Comparison of ENCODE assay signal across 16 cellular contexts in the genomic region with DNA sequence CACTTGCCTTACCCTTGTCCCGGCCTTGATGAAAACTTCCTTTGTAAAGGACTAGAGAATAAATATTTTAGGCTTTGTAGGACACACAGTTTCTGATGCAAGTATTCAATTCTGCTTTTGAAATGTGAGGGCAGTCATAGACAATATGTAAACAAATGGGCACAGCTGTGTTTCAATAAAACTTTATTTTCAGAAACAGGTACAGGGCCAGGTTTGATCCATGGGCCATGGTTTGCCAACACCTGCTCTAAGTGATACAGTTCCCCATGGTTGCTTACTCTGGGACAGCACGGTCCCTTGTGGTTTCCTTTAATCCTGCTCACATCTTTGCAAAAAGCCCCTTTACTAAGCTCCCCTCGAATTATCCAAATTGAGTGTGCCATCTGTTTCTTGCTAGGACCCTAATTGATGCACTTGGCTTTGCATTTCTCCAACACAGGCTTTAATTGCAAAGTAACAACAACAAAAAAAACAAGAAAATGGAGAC. TPM values are rescaled to one million over a fixed set of nuclear protein-coding genes. Genes with fewer than 3 reads are reported as not detected.
DNase-seq lines count a peak whose midpoint lies in the region; ATAC-seq and TF ChIP-seq lines count a peak whose summit lies in the region.
"Had no signal": no experiment of that assay in that cellular context is flagged by ENCODE, and none has a peak within 500 bp of the region (broad histone marks: within the 10 kb centered on the region; RNA-seq: fewer than 3 reads in every experiment).

No MANE protein-coding gene starts in this region.

- no peak overlapping the region for H3K27ac Mint-ChIP-seq in activated CD8-positive, alpha-beta T cell treated with anti-CD3 and anti-CD28 coated beads, Interleukin-2, amount 10 ng/mL, durations not matched to agents 7 days and 5 days
- no peak overlapping the region for H3K27ac Mint-ChIP-seq in Calu3 (ENCODE audit: unreplicated experiment)
- H3K27ac Mint-ChIP-seq: CD4-positive, CD25-positive, alpha-beta regulatory T cell; HFFc6 had no signal

- no peaks in the 10 kb centered on the region for H3K36me3 Mint-ChIP-seq in activated CD8-positive, alpha-beta T cell treated with anti-CD3 and anti-CD28 coated beads, Interleukin-2, amount 10 ng/mL, durations not matched to agents 7 days and 5 days (ENCODE audit: low read depth)
- no peaks in the 10 kb centered on the region for H3K36me3 Mint-ChIP-seq in Calu3 (ENCODE audit: insufficient read depth, unreplicated experiment)
- H3K36me3 Mint-ChIP-seq: CD4-positive, CD25-positive, alpha-beta regulatory T cell had no signal

- TF ChIP-seq CTCF in Calu3 (IDR thresholded peaks at IDR 0.05; ENCODE audit: unreplicated experiment), result no peak

- no peak for ATAC-seq in activated CD8-positive, alpha-beta T cell treated with anti-CD3 and anti-CD28 coated beads, Interleukin-2, amount 10 ng/mL, durations not matched to agents 7 days and 5 days
- ATAC-seq in GM21515 (IDR thresholded peaks at IDR 0.05; ENCODE audit: unreplicated experiment), result no peak
- ATAC-seq in GM21723 (IDR thresholded peaks at IDR 0.05; ENCODE audit: unreplicated experiment), result no peak
- ATAC-seq: GM12878, K562 had no signal

- BruUV-seq in Calu3 (replicated peaks; lab: Mats Ljungman, UMichigan), result no TSS peak

- H3K9me3 Mint-ChIP-seq in activated CD8-positive, alpha-beta T cell treated with anti-CD3 and anti-CD28 coated beads, Interleukin-2, amount 10 ng/mL, durations not matched to agents 7 days and 5 days (ENCODE audit: insufficient read depth), result no peaks in the 10 kb centered on the region
- H3K9me3 Mint-ChIP-seq in Calu3 (ENCODE audit: low read depth, unreplicated experiment), result no peaks in the 10 kb centered on the region

- POLR2A ChIA-PET in activated CD8-positive, alpha-beta T cell treated with anti-CD3 and anti-CD28 coated beads, Interleukin-2, amount 10 ng/mL, durations not matched to agents 7 days and 5 days (lab: Charles Lee), result no interaction called here

- intact Hi-C loops in Calu3 (cut with micrococcal nuclease; ENCODE audit: unreplicated experiment), result no loop called here

- CTCF ChIA-PET in activated CD8-positive, alpha-beta T cell treated with anti-CD3 and anti-CD28 coated beads, Interleukin-2, amount 10 ng/mL, durations not matched to agents 7 days and 5 days (lab: Charles Lee), result no interaction called here
- CTCF ChIA-PET in Calu3 (lab: Charles Lee), result no interaction called here

- no peak overlapping the region for H3K4me3 Mint-ChIP-seq in activated CD8-positive, alpha-beta T cell treated with anti-CD3 and anti-CD28 coated beads, Interleukin-2, amount 10 ng/mL, durations not matched to agents 7 days and 5 days
- no peak overlapping the region for H3K4me3 Mint-ChIP-seq in Calu3 (ENCODE audit: low read depth, unreplicated experiment)
- H3K4me3 Mint-ChIP-seq: CD4-positive, CD25-positive, alpha-beta regulatory T cell; HFFc6 had no signal

- peak; percentile 75 for DNase-seq in D341Med (ENCODE audit: low spot score)
- DNase-seq in DMS 273 treated with DMSO at 0.1 percent for 48 hours (lab: John Stamatoyannopoulos, UW), result peak; percentile 11
- DNase-seq in NCI-H2171 treated with DMSO at 0.1 percent for 48 hours (lab: John Stamatoyannopoulos, UW), result peak; percentile 92
- peak; percentile 90 for DNase-seq in NCI-H82 treated with DMSO at 0.1 percent for 48 hours (lab: John Stamatoyannopoulos, UW; ENCODE audit: unreplicated experiment)
- no peak for DNase-seq in activated CD8-positive, alpha-beta T cell treated with anti-CD3 and anti-CD28 coated beads, Interleukin-2, amount 10 ng/mL, durations not matched to agents 7 days and 5 days
- no peak for DNase-seq in Calu3
- DNase-seq: ACHN; CD4-positive, CD25-positive, alpha-beta regulatory T cell; DMS53; HCEC 1CT; HFFc6 had no signal

- no peaks in the 10 kb centered on the region for H3K27me3 Mint-ChIP-seq in activated CD8-positive, alpha-beta T cell treated with anti-CD3 and anti-CD28 coated beads, Interleukin-2, amount 10 ng/mL, durations not matched to agents 7 days and 5 days (ENCODE audit: low read depth)
- H3K27me3 Mint-ChIP-seq in Calu3 (ENCODE audit: unreplicated experiment), result no peaks in the 10 kb centered on the region

- H3K4me1 Mint-ChIP-seq in activated CD8-positive, alpha-beta T cell treated with anti-CD3 and anti-CD28 coated beads, Interleukin-2, amount 10 ng/mL, durations not matched to agents 7 days and 5 days (ENCODE audit: low read depth), result no peaks in the 10 kb centered on the region
- H3K4me1 Mint-ChIP-seq in Calu3 (ENCODE audit: low read depth, unreplicated experiment), result peaks cover 16% of the 10 kb centered on the region
- H3K4me1 Mint-ChIP-seq: CD4-positive, CD25-positive, alpha-beta regulatory T cell had no signal

RNA-seq across cellular contexts. Expression of a gene that starts 37.5 kb away (rescaled TPM):
- total RNA-seq in activated CD8-positive, alpha-beta T cell treated with anti-CD3 and anti-CD28 coated beads, Interleukin-2, amount 10 ng/mL, durations not matched to agents 7 days and 5 days, result not detected
- total RNA-seq in Calu3 (2022), result 27.4 and 29.4 TPM in 2 replicates
- total RNA-seq: A172; CD4-positive, CD25-positive, alpha-beta regulatory T cell; GM12878; HFFc6; K562 had no signal

Comparison
In these comparisons a context has a peak if more than half of its experiments do, and no peak if none do; other contexts are left out.
1. DNase-seq: peak in D341Med (single experiment), DMS 273 treated with DMSO at 0.1 percent for 48 hours (single experiment), NCI-H2171 treated with DMSO at 0.1 percent for 48 hours (single experiment) and NCI-H82 treated with DMSO at 0.1 percent for 48 hours (single experiment); none in activated CD8-positive, alpha-beta T cell treated with anti-CD3 and anti-CD28 coated beads, Interleukin-2, amount 10 ng/mL, durations not matched to agents 7 days and 5 days (single experiment) and Calu3 (single experiment).
2. RNA of a gene that starts 37.5 kb away (total RNA-seq): 27.4 to 29.4 TPM in Calu3; not detected in activated CD8-positive, alpha-beta T cell treated with anti-CD3 and anti-CD28 coated beads, Interleukin-2, amount 10 ng/mL, durations not matched to agents 7 days and 5 days; every median in the first group is over 10 times any median in the second.